15 cellular contexts compared by ENCODE assay signal in genomic region chr9:69323886-69324285, GRCh38. TPM values are rescaled to one million over a fixed set of nuclear protein-coding genes. Genes with fewer than 3 reads are reported as not detected.
DNase-seq lines count a peak whose midpoint lies in the region; ATAC-seq, FAIRE-seq and TF ChIP-seq lines count a peak whose summit lies in the region.
"Had no signal": no experiment of that assay in that cellular context is flagged by ENCODE, and none has a peak within 500 bp of the region (broad histone marks: within the 10 kb centered on the region; RNA-seq: fewer than 3 reads in every experiment).

No MANE protein-coding gene starts in this region.

- H3K4me1 ChIP-seq in HUES48 (ENCODE audit: control insufficient read depth, insufficient read depth, low read length) (peaks cover 29% of the 10 kb centered on the region), H1 (replicated peaks in 1 of 4; ENCODE audit: control insufficient read depth in 3 of 4, insufficient read depth in 4 of 4, low read length in 3 of 4) (peaks cover 3 to 12% (median 8%) of the 10 kb centered on the region in 4 experiments; a peak in 6 of 7 replicates), lower lobe of right lung (peaks cover 14% of the 10 kb centered on the region), small intestine (ENCODE audit: control insufficient read depth in 2 of 2, insufficient read depth in 1 of 2, low read depth in 1 of 2, low read length in 1 of 2) (peaks cover 0 to 3% of the 10 kb centered on the region in 2 donors)

- H3K4me3 ChIP-seq in HUES48 (ENCODE audit: low read depth, low read length): peak overlapping the region; percentile 84
- peak overlapping the region in 1 of 4 experiments; percentile 87; a peak in 3 of 8 replicates for H3K4me3 ChIP-seq in H1 (ENCODE audit: extremely low read depth in 1 of 4, insufficient read depth in 2 of 4, low read depth in 3 of 4, low read length in 4 of 4)
- peak overlapping the region; percentile 66 for H3K4me3 ChIP-seq in lower lobe of right lung
- H3K4me3 ChIP-seq in small intestine (ENCODE audit: low read depth in 1 of 2, low read length in 2 of 2): no peak overlapping the region

- no peak overlapping the region for H4K91ac ChIP-seq in H1 (replicated peaks; ENCODE audit: insufficient read length, low read length)

- no peak overlapping the region for H3K14ac ChIP-seq in H1 (ENCODE audit: insufficient read length)

- WGBS in H1 (ENCODE audit: extremely low coverage in 1 of 2, insufficient coverage in 1 of 2, insufficient read length in 1 of 2, insufficient replicate concordance in 2 of 2, low coverage in 1 of 2, low lambda C conversion rate in 2 of 2, missing lambda C conversion rate in 1 of 2), 2 experiments: 83% methylated on average over 4 of the region's 4 CpGs; no CpG with 5 or more reads in 1 of the 2 experiments
- 17 to 57% (median 39%) methylated on average over 4 of the region's 4 CpGs for WGBS in small intestine, 3 donors

- H3K36me3 ChIP-seq in HUES48 (ENCODE audit: control insufficient read depth, insufficient read depth, low read length): no peaks in the 10 kb centered on the region
- no peaks in the 10 kb centered on the region for H3K36me3 ChIP-seq in H1 (ENCODE audit: control insufficient read depth in 2 of 4, insufficient read depth in 4 of 4, low read length in 3 of 4)
- no peaks in the 10 kb centered on the region for H3K36me3 ChIP-seq in lower lobe of right lung
- no peaks in the 10 kb centered on the region for H3K36me3 ChIP-seq in small intestine (ENCODE audit: control insufficient read depth in 2 of 2, insufficient read depth in 2 of 2, low read length in 2 of 2)
- H3K36me3 ChIP-seq: prostate gland had no signal

- peaks cover 0 to 23% of the 10 kb centered on the region in 2 experiments; a peak in 2 of 4 replicates for H3K79me2 ChIP-seq in H1 (ENCODE audit: control insufficient read depth in 1 of 2, insufficient read depth in 2 of 2, low read length in 2 of 2)

- H4K20me1 ChIP-seq in H1 (replicated peaks in 1 of 2; ENCODE audit: control insufficient read depth in 1 of 2, insufficient read depth in 2 of 2, low read length in 2 of 2): no peaks in the 10 kb centered on the region

- H3K27me3 ChIP-seq in HUES48 (ENCODE audit: control insufficient read depth, insufficient read depth, low read length) (peaks cover 37% of the 10 kb centered on the region), H1 (replicated peaks in 1 of 4; ENCODE audit: control insufficient read depth in 3 of 4, extremely low read depth in 1 of 4, insufficient read depth in 3 of 4, low read length in 3 of 4) (peaks cover 0 to 17% (median 6%) of the 10 kb centered on the region in 4 experiments; a peak in 5 of 7 replicates), lower lobe of right lung (ENCODE audit: low read depth) (peaks cover 16% of the 10 kb centered on the region), small intestine (ENCODE audit: control insufficient read depth in 2 of 2, insufficient read depth in 2 of 2, low read length in 2 of 2) (peaks cover 2 to 12% of the 10 kb centered on the region in 2 donors)

- H3K27ac ChIP-seq in HUES48 (ENCODE audit: low read depth, low read length) (no peak overlapping the region), H1 (ENCODE audit: low read depth, low read length) (no peak overlapping the region), lower lobe of right lung (peak overlapping the region; percentile 77), small intestine (ENCODE audit: low read depth in 1 of 2, low read length in 1 of 2) (no peak overlapping the region)

- no peak overlapping the region for H2BK120ac ChIP-seq in H1 (replicated peaks; ENCODE audit: low read depth, low read length)

- no peak for TF ChIP-seq POLR2A in H1 (IDR thresholded peaks at IDR 0.05; ENCODE audit: control extremely low read depth in 1 of 2, low read depth in 2 of 2, low read length in 2 of 2)

- peaks cover 17% of the 10 kb centered on the region; the same call in 1 of the 2 replicates for H3K23me2 ChIP-seq in H1 (ENCODE audit: low read depth, low read length)

- no peak overlapping the region for H4K5ac ChIP-seq in H1 (ENCODE audit: insufficient read length, low read depth, low read length)

- H3K9ac ChIP-seq in HUES48 (ENCODE audit: low read depth, low read length): no peak overlapping the region
- no peak overlapping the region for H3K9ac ChIP-seq in H1 (replicated peaks in 1 of 4; ENCODE audit: extremely low read depth in 1 of 4, low read depth in 3 of 4, low read length in 3 of 4)

- H3K18ac ChIP-seq in H1 (ENCODE audit: extremely low read depth, low read length): no peak overlapping the region

- H2AK5ac ChIP-seq in H1 (ENCODE audit: low read depth, low read length): no peak overlapping the region

- no peak overlapping the region for H3K23ac ChIP-seq in H1 (ENCODE audit: insufficient read length)

- intact Hi-C loops in lower lobe of right lung (cut with DNase I): no loop called here

- no peak overlapping the region for H2BK20ac ChIP-seq in H1 (ENCODE audit: low read length)

- CTCF ChIA-PET in H1 (lab: Charles Lee; ENCODE audit: partially characterized antibody): interaction anchor here (0.6 to 0.7 kb wide), 3 partner anchors 27 to 288 kb away, joined by 3 read pairs; partner anchors contain the start of gene FXN

- TF ChIP-seq EP300 in H1 (IDR thresholded peaks at IDR 0.05; ENCODE audit: borderline replicate concordance in 1 of 2, low read depth in 2 of 2, low read length in 2 of 2): no peak

- H3K4ac ChIP-seq in H1 (replicated peaks; ENCODE audit: insufficient read length, low read depth, low read length): no peak overlapping the region

- no peak for DNase-seq in H1 (ENCODE audit: low read depth in 1 of 2, low spot score in 2 of 2)
- no peak for DNase-seq in lower lobe of right lung
- DNase-seq in small intestine: peak; percentile 14
- no peak for DNase-seq in amniotic stem cell (lab: John Stamatoyannopoulos, UW)
- DNase-seq in activated gamma-delta T cell treated with Interleukin-2 at 50 U/mL for 16 hours: no peak
- DNase-seq: activated CD4-positive, alpha-beta T cell treated with anti-CD3 and anti-CD28 coated beads, Interleukin-2, amount 50 U/mL, for 48 hours; activated naive CD4-positive, alpha-beta T cell treated with Interleukin-2 at 50 U/mL for 16 hours; CD8-positive, alpha-beta memory T cell; Karpas-422; NCI-H1092; T-helper 17 cell had no signal

- H4K8ac ChIP-seq in H1 (ENCODE audit: extremely low read depth, insufficient read depth, low read length): no peak overlapping the region

- H3K9me3 ChIP-seq in HUES48 (ENCODE audit: control insufficient read depth, insufficient read depth, low read length) (no peaks in the 10 kb centered on the region), H1 (ENCODE audit: insufficient read depth in 2 of 2, low read depth in 1 of 2, low read length in 1 of 2) (no peaks in the 10 kb centered on the region), lower lobe of right lung (no peaks in the 10 kb centered on the region), small intestine (ENCODE audit: control insufficient read depth, low read depth) (no peaks in the 10 kb centered on the region)
- H3K9me3 ChIP-seq: prostate gland had no signal

- H3K56ac ChIP-seq in H1 (replicated peaks; ENCODE audit: insufficient read length, low read depth, low read length): no peak overlapping the region

- H2BK15ac ChIP-seq in H1 (ENCODE audit: low read length): no peak overlapping the region

- TF ChIP-seq RAD21 in H1 (IDR thresholded peaks at IDR 0.05 in 1 of 2, conservative IDR thresholded peaks at IDR 0.05 in 1 of 2; ENCODE audit: low read depth in 2 of 2, low read length in 2 of 2): no peak

- H2BK12ac ChIP-seq in H1 (ENCODE audit: low read depth, low read length): no peak overlapping the region

- no peak overlapping the region for H2BK5ac ChIP-seq in H1 (ENCODE audit: low read depth, low read length)

- TF ChIP-seq CTCF in H1 (IDR thresholded peaks at IDR 0.05; ENCODE audit: control extremely low read depth in 1 of 3, insufficient read depth in 1 of 3, low read depth in 1 of 3, low read length in 3 of 3) (no peak), lower lobe of right lung (IDR thresholded peaks at IDR 0.05) (no peak)

- peaks cover 4% of the 10 kb centered on the region for H3K79me1 ChIP-seq in H1 (ENCODE audit: low read depth, low read length)

- no peak for ATAC-seq in lower lobe of right lung
- no peak for ATAC-seq in GM19023 (IDR thresholded peaks at IDR 0.05; ENCODE audit: unreplicated experiment)
- ATAC-seq: T-helper 17 cell had no signal

- H3K4me2 ChIP-seq in H1 (ENCODE audit: insufficient read depth in 1 of 2, low read depth in 2 of 2, low read length in 2 of 2): peak overlapping the region; percentile 71 to 85; a peak in 2 of 4 replicates

- FAIRE-seq in H1 (lab: Jason Lieb, UNC) (no peak), small intestine (lab: Jason Lieb, UNC) (no peak)
- FAIRE-seq: frontal cortex had no signal

- H2AFZ ChIP-seq in H1 (ENCODE audit: low read length): no peak overlapping the region

- POLR2A ChIA-PET in H1 (lab: Charles Lee; ENCODE audit: partially characterized antibody): interaction anchor here (0.7 to 3.2 kb wide), 5 partner anchors 13 to 376 kb away, joined by 3 to 31 read pairs (median 5); no protein-coding TSS in a partner anchor

TF ChIP-seq in H1, 55 proteins besides CTCF, POLR2A, EP300 and RAD21 (continues in another document):
- no peak for TF ChIP-seq TEAD4 (IDR thresholded peaks at IDR 0.05; ENCODE audit: low read depth, low read length)
- TF ChIP-seq SUZ12 (IDR thresholded peaks at IDR 0.05; ENCODE audit: low read length): no peak
- no peak for TF ChIP-seq TCF12 (IDR thresholded peaks at IDR 0.05; ENCODE audit: low read depth, low read length)
- no peak for TF ChIP-seq GTF2F1 (IDR thresholded peaks at IDR 0.05; ENCODE audit: borderline replicate concordance, low read depth, low read length)

RNA-seq across cellular contexts. Expression of gene ENTREP1, which starts 1.1 kb away (rescaled TPM):
- total RNA-seq in H1 (2021; fragmentation: NEBNext Ultra II Directional; extraction: Animal tissue kit (Norgen Biotek cat#: 25700)): 22.8 and 25.0 TPM in 2 replicates
- polyA plus RNA-seq in H1 (2011; rRNA removed) (14.8 and 15.3 TPM in 2 replicates), small intestine (1 to 10 TPM in 1 of 3 donors, not detected in 2; 2.1 TPM)
- 13.0 TPM for polyA plus RNA-seq in H1 (2011; cell fraction: cytosol; rRNA removed)
- 64.5 TPM for polyA plus RNA-seq in H1 (2011; cell fraction: nucleus; rRNA removed)
- 12.3 to 17.8 TPM (median 15.6 TPM) in 4 replicates for polyA plus RNA-seq in H1 (2012, experiment 1 of 2)
- 9.5 TPM for polyA plus RNA-seq in H1 (2012, experiment 2 of 2)
- 40.5 TPM for polyA plus RNA-seq in H1 (2013, experiment 1 of 2)
- 39.5 TPM for polyA plus RNA-seq in H1 (2013, experiment 2 of 2)
- polyA minus RNA-seq in H1 (2011; rRNA and poly(A)+ RNA removed): 15.9 and 17.4 TPM in 2 replicates
- 7.4 TPM for polyA minus RNA-seq in H1 (2011; cell fraction: cytosol; rRNA and poly(A)+ RNA removed)
- 23.6 TPM for polyA minus RNA-seq in H1 (2011; cell fraction: nucleus; rRNA and poly(A)+ RNA removed)
- 30.1 TPM for total RNA-seq in lower lobe of right lung
- total RNA-seq: CD8-positive, alpha-beta memory T cell had no signal
- polyA plus RNA-seq: CD8-positive, alpha-beta memory T cell had no signal

Comparison
In these comparisons a context has a peak if more than half of its experiments do, and no peak if none do; other contexts are left out.
1. H3K4me3 ChIP-seq: peak in HUES48 (single experiment) and lower lobe of right lung (single experiment); none in small intestine (0 of 2).